In genomic region chr10:48659790-48660189, GRCh38 we compare ENCODE assay signal across 1 cellular context.
TF ChIP-seq lines count a peak whose summit lies in the region.

No MANE protein-coding gene starts in this region.

TF ChIP-seq in HepG2, 621 proteins besides CTCF, POLR2A, EP300 and RAD21 (continued from another document):
- no peak for TF ChIP-seq NFE2 (CRISPR knock-in tag; IDR thresholded peaks at IDR 0.05)
- TF ChIP-seq RORA (CRISPR knock-in tag; IDR thresholded peaks at IDR 0.05): no peak
- no peak for TF ChIP-seq HMG20A (CRISPR knock-in tag; IDR thresholded peaks at IDR 0.05; ENCODE audit: borderline replicate concordance)
- no peak for TF ChIP-seq PLSCR1 (CRISPR knock-in tag; IDR thresholded peaks at IDR 0.05; ENCODE audit: borderline replicate concordance)
- TF ChIP-seq ZNF382 (CRISPR knock-in tag; IDR thresholded peaks at IDR 0.05; ENCODE audit: borderline replicate concordance): no peak
- TF ChIP-seq POLR2G (IDR thresholded peaks at IDR 0.05; ENCODE audit: low read depth, low read length): no peak
TF ChIP-seq in HepG2: peak in this region for 0.
